ENCODE assay signal across 12 cellular contexts in the genomic region with DNA sequence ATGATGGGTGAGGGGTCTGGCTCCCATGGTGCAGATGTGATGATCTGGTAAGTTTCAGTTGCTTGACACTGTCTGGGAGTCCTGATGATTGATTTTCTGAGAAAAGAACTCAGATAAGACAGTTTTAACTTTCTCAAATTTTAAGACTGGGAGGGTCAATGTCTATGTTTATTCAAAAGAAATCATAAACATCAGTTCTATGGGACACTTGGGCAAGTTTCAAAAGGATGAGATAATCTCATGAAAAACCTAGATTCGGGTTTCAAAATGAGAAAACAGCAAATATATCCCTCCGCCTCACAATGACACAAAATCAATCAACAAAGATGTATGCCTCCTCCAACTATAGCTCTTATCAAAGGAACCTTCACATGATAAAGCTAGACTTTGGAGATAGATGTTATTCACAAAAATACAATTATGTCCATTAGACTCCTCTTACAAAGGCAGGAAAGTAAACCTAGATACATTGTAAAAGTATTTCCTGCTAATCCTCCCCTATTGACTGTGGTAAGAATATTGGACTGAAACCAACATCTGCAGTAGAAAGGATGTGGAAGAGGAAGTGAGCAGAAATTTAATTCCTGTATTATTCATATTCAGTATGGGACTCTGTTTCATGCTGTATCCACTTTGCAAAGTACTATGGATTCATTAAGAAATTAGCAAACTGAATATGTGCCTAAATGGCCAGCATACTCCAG. TPM values are rescaled to one million over a fixed set of nuclear protein-coding genes. Genes with fewer than 3 reads are reported as not detected.
DNase-seq lines count a peak whose midpoint lies in the region; ATAC-seq, FAIRE-seq and TF ChIP-seq lines count a peak whose summit lies in the region.
"Had no signal": no experiment of that assay in that cellular context is flagged by ENCODE, and none has a peak within 500 bp of the region (broad histone marks: within the 10 kb centered on the region; RNA-seq: fewer than 3 reads in every experiment).

No MANE protein-coding gene starts in this region.

- peaks cover 0 to 8% (median 0%) of the 10 kb centered on the region in 3 donors for H3K4me1 ChIP-seq in pancreas
- H3K4me1 ChIP-seq in kidney (ENCODE audit: control insufficient read depth in 1 of 2, insufficient read depth in 1 of 2, low read depth in 1 of 2, low read length in 2 of 2) = no peaks in the 10 kb centered on the region
- H3K4me1 ChIP-seq: SJSA1 had no signal

- FAIRE-seq in pancreas (lab: Jason Lieb, UNC) (no peak), kidney (lab: Jason Lieb, UNC) (no peak)
- FAIRE-seq: H1, islet of Langerhans had no signal

- no peak for TF ChIP-seq CTCF in pancreas (IDR thresholded peaks at IDR 0.05)
- no peak for TF ChIP-seq CTCF in kidney (IDR thresholded peaks at IDR 0.05; ENCODE audit: borderline replicate concordance, extremely low read depth, insufficient read depth)

- H3K27me3 ChIP-seq in pancreas = no peaks in the 10 kb centered on the region

- DNase-seq in DMS153 (lab: John Stamatoyannopoulos, UW) = peak; percentile 27
- no peak for DNase-seq in DMS153 treated with DMSO at 0.1 percent for 48 hours (lab: John Stamatoyannopoulos, UW; ENCODE audit: unreplicated experiment)
- peak; percentile 36 for DNase-seq in NAMALWA (ENCODE audit: low spot score)
- DNase-seq in pancreas = no peak
- DNase-seq in epidermal melanocyte (ENCODE audit: insufficient read length, low spot score) = no peak
- no peak for DNase-seq in kidney
- DNase-seq in medulla oblongata (ENCODE audit: extremely low spot score) = no peak

- 87 to 91% methylated on average over 2 of the region's 2 CpGs for WGBS in pancreas, 2 donors

- no peak overlapping the region for H3K9ac ChIP-seq in kidney (ENCODE audit: low read length in 2 of 2)

- ATAC-seq in HG02870 (IDR thresholded peaks at IDR 0.05; ENCODE audit: unreplicated experiment) = peak; percentile 97
- peak in 3 of 4 donors; percentile 44 to 66 (median 47) for ATAC-seq in pancreas

- H3K9me3 ChIP-seq in pancreas = no peaks in the 10 kb centered on the region
- H3K9me3 ChIP-seq in kidney (ENCODE audit: control insufficient read depth in 1 of 2, low read length in 2 of 2) = no peaks in the 10 kb centered on the region
- H3K9me3 ChIP-seq: SJSA1 had no signal

- H3K36me3 ChIP-seq in pancreas = no peaks in the 10 kb centered on the region
- no peaks in the 10 kb centered on the region for H3K36me3 ChIP-seq in kidney (ENCODE audit: control insufficient read depth in 1 of 2, insufficient read depth in 2 of 2, low read length in 2 of 2)
- H3K36me3 ChIP-seq: SJSA1 had no signal

- H3K4me3 ChIP-seq in pancreas = no peak overlapping the region
- H3K4me3 ChIP-seq in kidney (ENCODE audit: low read length in 2 of 2) = no peak overlapping the region
- H3K4me3 ChIP-seq: SJSA1 had no signal

- intact Hi-C loops in pancreas (cut with DNase I) = no loop called here
- intact Hi-C loops in kidney (cut with DNase I) = no loop called here

- H3K27ac ChIP-seq in pancreas = no peak overlapping the region
- H3K27ac ChIP-seq in kidney (ENCODE audit: low read depth in 2 of 2, low read length in 2 of 2) = no peak overlapping the region
- H3K27ac ChIP-seq: 22Rv1, SJSA1 had no signal

RNA-seq across cellular contexts. Expression of gene SVIP, which starts 21.6 kb away (rescaled TPM):
- total RNA-seq in pancreas (10 to 100 TPM in 5 of 6 donors, 1 to 10 TPM in 1; 8.9 to 20.6 (median 15.2) TPM), kidney (42.1 TPM)
- polyA plus RNA-seq in pancreas (10 to 100 TPM in 1 of 2 donors, 1 to 10 TPM in 1; 8.8 to 16.0 TPM), kidney (ENCODE audit: insufficient read depth, low read depth, low replicate concordance) (29.7 TPM)

RNA-seq across cellular contexts. Expression of gene CCDC179, which starts 52.3 kb away (rescaled TPM):
- total RNA-seq in pancreas (not detected), kidney (not detected)
- polyA plus RNA-seq in pancreas (not detected), kidney (ENCODE audit: insufficient read depth, low read depth, low replicate concordance) (not detected)
- total RNA-seq: H1, SJSA1 had no signal
- polyA plus RNA-seq: H1 had no signal

Comparison
In these comparisons a context has a peak if more than half of its experiments do, and no peak if none do; other contexts are left out.
1. DNase-seq: peak in DMS153 (single experiment) and NAMALWA (single experiment); none in DMS153 treated with DMSO at 0.1 percent for 48 hours (single experiment), pancreas (0 of 6), epidermal melanocyte (single experiment), kidney (single experiment) and medulla oblongata (single experiment).